In the genomic region with DNA sequence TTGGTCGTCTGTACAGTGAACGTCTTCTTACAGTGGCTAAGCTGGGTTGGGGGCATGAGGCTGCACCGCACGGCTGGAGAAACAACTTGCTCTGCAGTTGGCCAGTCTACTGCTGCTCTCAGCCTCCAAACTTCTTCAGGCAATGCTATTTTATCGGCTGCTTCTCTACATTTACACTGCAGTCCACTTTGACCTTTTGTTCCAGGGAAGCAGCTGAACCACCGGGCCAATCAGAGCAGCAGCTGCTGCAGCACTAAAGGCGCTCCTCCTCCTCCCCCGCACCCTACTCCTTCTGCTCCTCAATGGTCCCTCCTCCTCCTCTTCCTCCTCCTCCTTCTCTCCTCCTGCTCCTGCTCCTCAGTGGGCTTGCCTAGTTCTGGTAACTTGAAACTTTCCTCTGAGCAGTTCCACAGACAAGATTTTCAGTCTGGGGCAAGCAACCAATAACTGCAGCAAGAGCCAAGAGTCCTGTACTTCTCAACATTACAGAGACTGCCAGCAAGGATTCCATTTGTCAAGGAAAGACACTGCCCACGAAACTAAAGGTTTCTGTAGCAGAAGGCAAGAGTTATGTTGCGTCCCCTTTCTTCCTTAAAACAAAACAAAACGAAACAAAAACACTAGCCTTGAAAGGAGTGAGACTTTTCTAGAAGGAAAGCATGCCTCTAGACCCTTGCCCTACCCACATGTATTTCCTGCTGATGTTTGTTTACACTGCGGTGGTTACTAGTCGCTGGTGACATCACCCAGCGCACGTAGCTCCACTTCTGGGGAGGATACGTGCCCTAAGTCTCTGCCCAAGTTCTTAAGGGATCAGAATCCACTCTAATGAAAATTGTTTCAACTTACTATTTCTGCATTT, we compare ENCODE assay signal across 8 cellular contexts.
DNase-seq lines count a peak whose midpoint lies in the region; ATAC-seq and TF ChIP-seq lines count a peak whose summit lies in the region.

No MANE protein-coding gene starts in this region.

- peak overlapping the region; percentile 59 for H3K4me3 ChIP-seq in SJCRH30
- H3K4me3 ChIP-seq in osteoblast (ENCODE audit: insufficient read depth, low read length) = peak overlapping the region; percentile 80
- peak overlapping the region; percentile 53 to 58 for H3K4me3 ChIP-seq in tibial artery

- no peaks in the 10 kb centered on the region for H3K36me3 Mint-ChIP-seq in activated naive CD8-positive, alpha-beta T cell

- H3K27ac ChIP-seq in SJCRH30 (peak overlapping the region; percentile 69), osteoblast (ENCODE audit: low read depth, low read length) (peak overlapping the region; percentile 98), tibial artery (peak overlapping the region; percentile 86)

- no peaks in the 10 kb centered on the region for H3K9me3 ChIP-seq in SJCRH30 (replicated peaks)
- no peaks in the 10 kb centered on the region for H3K9me3 ChIP-seq in osteoblast (ENCODE audit: low read depth, low read length)
- no peaks in the 10 kb centered on the region for H3K9me3 ChIP-seq in tibial artery

- peaks cover 38% of the 10 kb centered on the region for H3K4me1 Mint-ChIP-seq in activated naive CD8-positive, alpha-beta T cell (ENCODE audit: low read depth)

- H2AFZ ChIP-seq in osteoblast (ENCODE audit: low read length) = peak overlapping the region; percentile 93

- no peak for TF ChIP-seq EP300 in Ishikawa (IDR thresholded peaks at IDR 0.05; ENCODE audit: borderline replicate concordance)

- no peaks in the 10 kb centered on the region for H4K20me1 ChIP-seq in osteoblast (ENCODE audit: insufficient read depth, low read length)

- H3K27me3 ChIP-seq in SJCRH30 (no peaks in the 10 kb centered on the region), osteoblast (ENCODE audit: insufficient read depth, low read length) (no peaks in the 10 kb centered on the region), tibial artery (no peaks in the 10 kb centered on the region)

- TF ChIP-seq RAD21 in Ishikawa (IDR thresholded peaks at IDR 0.05; ENCODE audit: low read depth) = no peak

- peak; percentile 97 for ATAC-seq in GM21737 (IDR thresholded peaks at IDR 0.05; ENCODE audit: unreplicated experiment)

- peak overlapping the region; percentile 92 for H3K4me3 Mint-ChIP-seq in activated naive CD8-positive, alpha-beta T cell

- DNase-seq in DMS79 (lab: John Stamatoyannopoulos, UW) (peak; percentile 75), SJCRH30 (peak; percentile 92 to 96), head of caudate nucleus (peak; percentile 63 to 94 (median 84)), osteoblast (ENCODE audit: insufficient read length, low spot score, missing footprints) (peak; percentile 37), tibial artery (peak; percentile 94 to 97)

- no peaks in the 10 kb centered on the region for H3K27me3 Mint-ChIP-seq in activated naive CD8-positive, alpha-beta T cell

- no peaks in the 10 kb centered on the region for H3K36me3 ChIP-seq in SJCRH30
- no peaks in the 10 kb centered on the region for H3K36me3 ChIP-seq in osteoblast (ENCODE audit: insufficient read depth, low read length)
- H3K36me3 ChIP-seq in tibial artery = no peaks in the 10 kb centered on the region

- no peaks in the 10 kb centered on the region for H3K9me3 Mint-ChIP-seq in activated naive CD8-positive, alpha-beta T cell (ENCODE audit: low read depth)

- peak overlapping the region; percentile 95 for H3K4me2 ChIP-seq in osteoblast (ENCODE audit: insufficient read depth, low read length)

- peaks cover 20% of the 10 kb centered on the region for H3K4me1 ChIP-seq in SJCRH30
- H3K4me1 ChIP-seq in osteoblast (ENCODE audit: insufficient read depth, low read length) = peaks cover 24% of the 10 kb centered on the region
- H3K4me1 ChIP-seq in tibial artery = peaks cover 0 to 42% (median 12%) of the 10 kb centered on the region in 4 donors

- H3K79me2 ChIP-seq in osteoblast (ENCODE audit: insufficient read depth, low read length) = no peaks in the 10 kb centered on the region

- peak overlapping the region; percentile 81 for H3K27ac Mint-ChIP-seq in activated naive CD8-positive, alpha-beta T cell

- no peak for TF ChIP-seq CTCF in osteoblast (IDR thresholded peaks at IDR 0.05; ENCODE audit: extremely low read depth, low read depth, low read length)
- TF ChIP-seq CTCF in tibial artery (IDR thresholded peaks at IDR 0.05) = no peak

- intact Hi-C loops in head of caudate nucleus (cut with DNase I) (no loop called here), tibial artery (cut with DNase I; ENCODE audit: low total_unique reads) (loop anchor here (5.0 kb wide), 1 partner anchor 289 kb away; a partner anchor contains a TSS)

TF ChIP-seq in Ishikawa, 13 proteins besides CTCF, POLR2A, EP300 and RAD21:
- TF ChIP-seq FOXM1 (IDR thresholded peaks at IDR 0.05; ENCODE audit: borderline replicate concordance, low read depth) (no peak), CREB1 (IDR thresholded peaks at IDR 0.05; ENCODE audit: low read depth) (0 out of 2 replicates have a peak, but pooled peaks have one; percentile 16), EGR1 (IDR thresholded peaks at IDR 0.05) (peak; percentile 83), CEBPB (IDR thresholded peaks at IDR 0.05) (no peak), TEAD4 (IDR thresholded peaks at IDR 0.05) (0 out of 2 replicates have a peak, but pooled peaks have one; percentile 4)
- TF ChIP-seq, protein P1, sequence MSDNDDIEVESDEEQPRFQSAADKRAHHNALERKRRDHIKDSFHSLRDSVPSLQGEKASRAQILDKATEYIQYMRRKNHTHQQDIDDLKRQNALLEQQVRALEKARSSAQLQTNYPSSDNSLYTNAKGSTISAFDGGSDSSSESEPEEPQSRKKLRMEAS (IDR thresholded peaks at IDR 0.05) = peak; percentile 53; the same call in 1 of the 2 replicates
- TF ChIP-seq, protein P2, sequence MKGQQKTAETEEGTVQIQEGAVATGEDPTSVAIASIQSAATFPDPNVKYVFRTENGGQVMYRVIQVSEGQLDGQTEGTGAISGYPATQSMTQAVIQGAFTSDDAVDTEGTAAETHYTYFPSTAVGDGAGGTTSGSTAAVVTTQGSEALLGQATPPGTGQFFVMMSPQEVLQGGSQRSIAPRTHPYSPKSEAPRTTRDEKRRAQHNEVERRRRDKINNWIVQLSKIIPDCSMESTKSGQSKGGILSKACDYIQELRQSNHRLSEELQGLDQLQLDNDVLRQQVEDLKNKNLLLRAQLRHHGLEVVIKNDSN (IDR thresholded peaks at IDR 0.05) = peak; percentile 60; the same call in 1 of the 2 replicates

Comparison
In these comparisons a context has a peak if more than half of its experiments do, and no peak if none do; other contexts are left out.
1. Peak in every context shown above with its lines: DNase-seq, ATAC-seq, H3K4me3 ChIP-seq and H3K27ac ChIP-seq.
2. DNase-seq: peak in every context shown above with its lines; median percentile 96 in tibial artery; 94 in SJCRH30; 84 in head of caudate nucleus; 75 in DMS79; 37 in osteoblast.